ENCODE assay signal across 12 cellular contexts in the genomic region with DNA sequence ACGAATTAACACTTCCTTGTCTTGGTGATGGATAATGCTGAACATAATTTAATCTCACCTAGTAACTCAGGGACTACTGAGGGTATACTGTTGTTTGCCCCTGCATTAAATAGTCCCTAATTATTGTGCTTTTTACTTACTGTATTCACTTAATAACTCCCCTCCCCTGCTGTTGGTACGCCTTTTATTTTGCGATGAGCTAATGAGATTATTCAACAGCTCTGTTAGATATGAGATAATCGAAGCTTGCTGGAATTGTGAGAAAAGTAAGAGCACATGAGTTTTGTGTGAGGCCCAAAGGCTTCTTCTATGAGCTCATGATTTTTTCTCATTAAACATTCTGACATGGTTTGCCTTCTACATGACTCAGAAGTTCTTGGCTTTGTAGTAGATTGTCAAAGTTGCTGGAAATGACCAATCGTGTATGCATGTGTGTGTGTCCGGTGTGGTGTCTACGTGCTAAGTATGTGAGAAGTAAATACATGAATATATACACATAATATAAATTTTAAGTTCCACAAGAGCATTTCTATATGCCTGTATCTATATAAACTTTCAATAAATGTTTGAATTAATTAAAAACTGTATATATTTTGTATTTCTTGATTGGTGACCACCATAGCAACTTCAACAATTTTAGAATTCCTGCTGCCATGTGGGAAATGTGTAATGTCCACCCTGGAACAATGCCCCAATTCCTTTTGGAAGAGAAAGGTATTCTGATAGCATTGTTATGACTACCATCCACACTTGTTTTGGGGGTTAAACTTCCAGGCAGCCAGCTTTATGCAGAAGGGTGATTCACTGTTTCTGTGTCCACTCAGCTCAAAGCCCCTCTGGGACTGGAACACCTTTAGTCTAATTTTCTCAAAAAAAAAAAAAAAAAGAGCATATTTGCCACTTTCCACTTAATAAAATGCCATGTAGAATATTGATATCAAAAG.
A peak's percentile ranks its signal among the peaks of the same experiment; 100 is the strongest.
DNase-seq lines count a peak whose midpoint lies in the region; ATAC-seq, FAIRE-seq and TF ChIP-seq lines count a peak whose summit lies in the region.
"Had no signal": no experiment of that assay in that cellular context is flagged by ENCODE, and none has a peak within 500 bp of the region (broad histone marks: within the 10 kb centered on the region; RNA-seq: fewer than 3 reads in every experiment).

No MANE protein-coding gene starts in this region.

- no peak overlapping the region for H3K9ac ChIP-seq in adipocyte (ENCODE audit: low read length)
- peak overlapping the region; percentile 64 for H3K9ac ChIP-seq in skeletal muscle satellite cell (ENCODE audit: low read depth, low read length)

- H3K4me1 ChIP-seq in adipocyte (ENCODE audit: control insufficient read depth, insufficient read depth, low read length) = peaks cover 26% of the 10 kb centered on the region
- peaks cover 47% of the 10 kb centered on the region for H3K4me1 ChIP-seq in skeletal muscle satellite cell (ENCODE audit: control insufficient read depth, insufficient read depth, low read length)

- H3K9me3 ChIP-seq in adipocyte (ENCODE audit: control insufficient read depth, low read length) (no peaks in the 10 kb centered on the region), skeletal muscle satellite cell (replicated peaks; ENCODE audit: low read length) (no peaks in the 10 kb centered on the region)

- H3K4me3 ChIP-seq in adipocyte (ENCODE audit: low read length) = peak overlapping the region; percentile 4
- no peak overlapping the region for H3K4me3 ChIP-seq in fibroblast of the aortic adventitia (ENCODE audit: low read depth, low read length)
- H3K4me3 ChIP-seq in skeletal muscle satellite cell (ENCODE audit: low read length) = no peak overlapping the region

- no peaks in the 10 kb centered on the region for H3K36me3 ChIP-seq in adipocyte (ENCODE audit: control insufficient read depth, insufficient read depth, low read length, severe bottlenecking)
- no peaks in the 10 kb centered on the region for H3K36me3 ChIP-seq in skeletal muscle satellite cell (ENCODE audit: insufficient read depth, low read length)

- ATAC-seq in HG02678 (IDR thresholded peaks at IDR 0.05; ENCODE audit: unreplicated experiment) = no peak
- ATAC-seq in GM21515 (IDR thresholded peaks at IDR 0.05; ENCODE audit: unreplicated experiment) = no peak
- ATAC-seq: activated CD8-positive, alpha-beta T cell treated with anti-CD3 and anti-CD28 coated beads for 36 hours; HCT116 had no signal

- peak; percentile 86 for FAIRE-seq in H54 (lab: Jason Lieb, UNC)
- FAIRE-seq: colon had no signal

- peak overlapping the region; percentile 34 for H3K4me2 ChIP-seq in skeletal muscle satellite cell (ENCODE audit: low read length)

- no peak for TF ChIP-seq CTCF in fibroblast of the aortic adventitia (IDR thresholded peaks at IDR 0.05; ENCODE audit: insufficient read depth, low read length)

- peak; percentile 13 for DNase-seq in H54 (ENCODE audit: insufficient read length, low spot score)
- peak; percentile 82 for DNase-seq in adipocyte (ENCODE audit: low read depth)
- peak; percentile 96 for DNase-seq in fibroblast of the aortic adventitia (ENCODE audit: low read depth)
- no peak for DNase-seq in RPMI8226
- DNase-seq: activated CD8-positive, alpha-beta T cell treated with anti-CD3 and anti-CD28 coated beads for 36 hours; activated naive CD4-positive, alpha-beta T cell treated with Interleukin-2 at 50 U/mL for 16 hours; NCI-H2029 had no signal

- no peak for TF ChIP-seq POLR2A in H54 (IDR thresholded peaks at IDR 0.05; ENCODE audit: low read depth, low read length)

- no peaks in the 10 kb centered on the region for H3K27me3 ChIP-seq in adipocyte (replicated peaks; ENCODE audit: control insufficient read depth, insufficient read depth, low read length)
- H3K27me3 ChIP-seq in skeletal muscle satellite cell (ENCODE audit: control insufficient read depth, insufficient read depth, low read length) = no peaks in the 10 kb centered on the region
